1 cellular context compared by ENCODE assay signal in the genomic region with DNA sequence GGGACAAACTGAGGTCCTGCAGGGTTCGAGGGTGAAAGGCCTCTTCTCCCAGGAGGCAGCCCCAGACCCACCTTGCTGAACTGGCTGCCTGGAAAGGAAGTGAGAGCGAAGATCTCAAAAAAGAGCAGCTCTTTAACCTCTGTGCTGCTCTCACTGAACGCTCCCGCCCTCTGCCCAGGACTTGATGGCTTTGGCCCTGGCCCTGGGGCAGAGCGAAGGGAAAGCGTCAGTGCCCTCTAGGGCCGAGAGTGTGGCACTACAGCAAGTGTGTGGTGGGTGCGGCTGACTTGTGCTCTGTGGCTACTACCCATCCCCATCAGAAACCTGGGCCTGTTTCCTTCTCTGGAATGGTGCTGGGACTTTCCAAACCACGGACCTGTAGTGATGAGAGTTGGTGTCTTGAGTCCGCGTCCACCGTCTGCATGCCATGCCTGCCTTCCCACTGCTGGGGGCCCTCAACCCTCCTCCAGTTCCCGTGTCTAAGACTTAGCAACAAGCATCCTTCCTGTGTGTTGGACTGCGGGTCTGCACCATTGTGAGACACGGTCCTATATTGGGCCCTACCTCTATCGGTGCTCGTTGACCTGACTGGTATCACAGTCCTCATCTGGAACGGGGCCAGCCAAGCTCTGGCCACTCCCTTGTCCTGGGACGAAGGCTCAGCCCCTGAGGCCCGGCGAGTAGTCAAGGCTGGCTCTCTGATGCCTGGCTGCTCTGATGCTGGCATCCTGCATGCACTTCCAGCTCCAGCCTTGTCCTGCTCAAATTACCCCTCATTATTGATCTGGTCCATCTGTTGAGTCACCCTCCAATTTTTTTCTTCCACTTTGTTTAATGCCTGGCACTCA.
TF ChIP-seq lines count a peak whose summit lies in the region.

No MANE protein-coding gene starts in this region.

TF ChIP-seq in HepG2, 621 proteins besides CTCF, POLR2A, EP300 and RAD21 (continued from another document):
- TF ChIP-seq, protein P1, sequence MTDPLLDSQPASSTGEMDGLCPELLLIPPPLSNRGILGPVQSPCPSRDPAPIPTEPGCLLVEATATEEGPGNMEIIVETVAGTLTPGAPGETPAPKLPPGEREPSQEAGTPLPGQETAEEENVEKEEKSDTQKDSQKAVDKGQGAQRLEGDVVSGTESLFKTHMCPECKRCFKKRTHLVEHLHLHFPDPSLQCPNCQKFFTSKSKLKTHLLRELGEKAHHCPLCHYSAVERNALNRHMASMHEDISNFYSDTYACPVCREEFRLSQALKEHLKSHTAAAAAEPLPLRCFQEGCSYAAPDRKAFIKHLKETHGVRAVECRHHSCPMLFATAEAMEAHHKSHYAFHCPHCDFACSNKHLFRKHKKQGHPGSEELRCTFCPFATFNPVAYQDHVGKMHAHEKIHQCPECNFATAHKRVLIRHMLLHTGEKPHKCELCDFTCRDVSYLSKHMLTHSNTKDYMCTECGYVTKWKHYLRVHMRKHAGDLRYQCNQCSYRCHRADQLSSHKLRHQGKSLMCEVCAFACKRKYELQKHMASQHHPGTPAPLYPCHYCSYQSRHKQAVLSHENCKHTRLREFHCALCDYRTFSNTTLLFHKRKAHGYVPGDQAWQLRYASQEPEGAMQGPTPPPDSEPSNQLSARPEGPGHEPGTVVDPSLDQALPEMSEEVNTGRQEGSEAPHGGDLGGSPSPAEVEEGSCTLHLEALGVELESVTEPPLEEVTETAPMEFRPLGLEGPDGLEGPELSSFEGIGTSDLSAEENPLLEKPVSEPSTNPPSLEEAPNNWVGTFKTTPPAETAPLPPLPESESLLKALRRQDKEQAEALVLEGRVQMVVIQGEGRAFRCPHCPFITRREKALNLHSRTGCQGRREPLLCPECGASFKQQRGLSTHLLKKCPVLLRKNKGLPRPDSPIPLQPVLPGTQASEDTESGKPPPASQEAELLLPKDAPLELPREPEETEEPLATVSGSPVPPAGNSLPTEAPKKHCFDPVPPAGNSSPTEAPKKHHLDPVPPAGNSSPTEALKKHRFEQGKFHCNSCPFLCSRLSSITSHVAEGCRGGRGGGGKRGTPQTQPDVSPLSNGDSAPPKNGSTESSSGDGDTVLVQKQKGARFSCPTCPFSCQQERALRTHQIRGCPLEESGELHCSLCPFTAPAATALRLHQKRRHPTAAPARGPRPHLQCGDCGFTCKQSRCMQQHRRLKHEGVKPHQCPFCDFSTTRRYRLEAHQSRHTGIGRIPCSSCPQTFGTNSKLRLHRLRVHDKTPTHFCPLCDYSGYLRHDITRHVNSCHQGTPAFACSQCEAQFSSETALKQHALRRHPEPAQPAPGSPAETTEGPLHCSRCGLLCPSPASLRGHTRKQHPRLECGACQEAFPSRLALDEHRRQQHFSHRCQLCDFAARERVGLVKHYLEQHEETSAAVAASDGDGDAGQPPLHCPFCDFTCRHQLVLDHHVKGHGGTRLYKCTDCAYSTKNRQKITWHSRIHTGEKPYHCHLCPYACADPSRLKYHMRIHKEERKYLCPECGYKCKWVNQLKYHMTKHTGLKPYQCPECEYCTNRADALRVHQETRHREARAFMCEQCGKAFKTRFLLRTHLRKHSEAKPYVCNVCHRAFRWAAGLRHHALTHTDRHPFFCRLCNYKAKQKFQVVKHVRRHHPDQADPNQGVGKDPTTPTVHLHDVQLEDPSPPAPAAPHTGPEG (CRISPR knock-in tag; IDR thresholded peaks at IDR 0.05) = no peak
- TF ChIP-seq ZNF12 (CRISPR knock-in tag; IDR thresholded peaks at IDR 0.05) (no peak), YY1 (IDR thresholded peaks at IDR 0.05; ENCODE audit: insufficient read depth, insufficient replicate concordance, low read depth, low read length) (no peak), TOPORS (CRISPR knock-in tag; IDR thresholded peaks at IDR 0.05) (no peak), HOXA7 (CRISPR knock-in tag; IDR thresholded peaks at IDR 0.05) (no peak), XRCC5 (optimal IDR thresholded peaks at IDR 0.05; ENCODE audit: low read length) (peak; percentile 73), ATAD3A (CRISPR knock-in tag; IDR thresholded peaks at IDR 0.05) (no peak), ZNF501 (CRISPR knock-in tag; IDR thresholded peaks at IDR 0.05) (peak; percentile 26; the same call in 1 of the 2 replicates), NR2C2 (CRISPR knock-in tag; IDR thresholded peaks at IDR 0.05; ENCODE audit: borderline replicate concordance) (no peak), ZSCAN12 (CRISPR knock-in tag; IDR thresholded peaks at IDR 0.05) (no peak), BCL6 (CRISPR knock-in tag; IDR thresholded peaks at IDR 0.05) (no peak), ZNF589 (CRISPR knock-in tag; conservative IDR thresholded peaks at IDR 0.05) (no peak), ZNF768 (CRISPR knock-in tag; IDR thresholded peaks at IDR 0.05) (no peak), ZNF3 (CRISPR knock-in tag; IDR thresholded peaks at IDR 0.05) (no peak), ZNF20 (CRISPR knock-in tag; IDR thresholded peaks at IDR 0.05) (no peak), ZBTB38 (CRISPR knock-in tag; IDR thresholded peaks at IDR 0.05) (0 out of 2 replicates have a peak, but pooled peaks have one; percentile 27), ZSCAN9 (CRISPR knock-in tag; IDR thresholded peaks at IDR 0.05; ENCODE audit: borderline replicate concordance) (no peak), ZNF232 (CRISPR knock-in tag; IDR thresholded peaks at IDR 0.05; ENCODE audit: borderline replicate concordance) (no peak), ZNF331 (CRISPR knock-in tag; IDR thresholded peaks at IDR 0.05) (no peak; the same call in 1 of the 2 replicates), ZNF24 (IDR thresholded peaks at IDR 0.05) (no peak), NRL (CRISPR knock-in tag; IDR thresholded peaks at IDR 0.05; ENCODE audit: borderline replicate concordance) (peak; percentile 52; the same call in 1 of the 2 replicates), HDAC6 (IDR thresholded peaks at IDR 0.05; ENCODE audit: low read depth, low read length) (no peak), ZNF556 (CRISPR knock-in tag; IDR thresholded peaks at IDR 0.05; ENCODE audit: borderline replicate concordance) (no peak), ZNF263 (CRISPR knock-in tag; IDR thresholded peaks at IDR 0.05) (no peak), ZNF644 (CRISPR knock-in tag; IDR thresholded peaks at IDR 0.05; ENCODE audit: low read depth) (no peak), NFKBIZ (CRISPR knock-in tag; IDR thresholded peaks at IDR 0.05) (no peak), SP4 (CRISPR knock-in tag; IDR thresholded peaks at IDR 0.05) (no peak)
- TF ChIP-seq, protein P2, sequence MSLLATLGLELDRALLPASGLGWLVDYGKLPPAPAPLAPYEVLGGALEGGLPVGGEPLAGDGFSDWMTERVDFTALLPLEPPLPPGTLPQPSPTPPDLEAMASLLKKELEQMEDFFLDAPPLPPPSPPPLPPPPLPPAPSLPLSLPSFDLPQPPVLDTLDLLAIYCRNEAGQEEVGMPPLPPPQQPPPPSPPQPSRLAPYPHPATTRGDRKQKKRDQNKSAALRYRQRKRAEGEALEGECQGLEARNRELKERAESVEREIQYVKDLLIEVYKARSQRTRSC (CRISPR knock-in tag; IDR thresholded peaks at IDR 0.05; ENCODE audit: low read depth) = no peak
- TF ChIP-seq, protein P3, sequence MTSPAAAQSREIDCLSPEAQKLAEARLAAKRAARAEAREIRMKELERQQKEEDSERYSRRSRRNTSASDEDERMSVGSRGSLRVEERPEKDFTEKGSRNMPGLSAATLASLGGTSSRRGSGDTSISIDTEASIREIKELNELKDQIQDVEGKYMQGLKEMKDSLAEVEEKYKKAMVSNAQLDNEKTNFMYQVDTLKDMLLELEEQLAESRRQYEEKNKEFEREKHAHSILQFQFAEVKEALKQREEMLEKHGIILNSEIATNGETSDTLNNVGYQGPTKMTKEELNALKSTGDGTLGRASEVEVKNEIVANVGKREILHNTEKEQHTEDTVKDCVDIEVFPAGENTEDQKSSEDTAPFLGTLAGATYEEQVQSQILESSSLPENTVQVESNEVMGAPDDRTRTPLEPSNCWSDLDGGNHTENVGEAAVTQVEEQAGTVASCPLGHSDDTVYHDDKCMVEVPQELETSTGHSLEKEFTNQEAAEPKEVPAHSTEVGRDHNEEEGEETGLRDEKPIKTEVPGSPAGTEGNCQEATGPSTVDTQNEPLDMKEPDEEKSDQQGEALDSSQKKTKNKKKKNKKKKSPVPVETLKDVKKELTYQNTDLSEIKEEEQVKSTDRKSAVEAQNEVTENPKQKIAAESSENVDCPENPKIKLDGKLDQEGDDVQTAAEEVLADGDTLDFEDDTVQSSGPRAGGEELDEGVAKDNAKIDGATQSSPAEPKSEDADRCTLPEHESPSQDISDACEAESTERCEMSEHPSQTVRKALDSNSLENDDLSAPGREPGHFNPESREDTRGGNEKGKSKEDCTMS (CRISPR knock-in tag; conservative IDR thresholded peaks at IDR 0.05) = no peak
- TF ChIP-seq, protein P4, sequence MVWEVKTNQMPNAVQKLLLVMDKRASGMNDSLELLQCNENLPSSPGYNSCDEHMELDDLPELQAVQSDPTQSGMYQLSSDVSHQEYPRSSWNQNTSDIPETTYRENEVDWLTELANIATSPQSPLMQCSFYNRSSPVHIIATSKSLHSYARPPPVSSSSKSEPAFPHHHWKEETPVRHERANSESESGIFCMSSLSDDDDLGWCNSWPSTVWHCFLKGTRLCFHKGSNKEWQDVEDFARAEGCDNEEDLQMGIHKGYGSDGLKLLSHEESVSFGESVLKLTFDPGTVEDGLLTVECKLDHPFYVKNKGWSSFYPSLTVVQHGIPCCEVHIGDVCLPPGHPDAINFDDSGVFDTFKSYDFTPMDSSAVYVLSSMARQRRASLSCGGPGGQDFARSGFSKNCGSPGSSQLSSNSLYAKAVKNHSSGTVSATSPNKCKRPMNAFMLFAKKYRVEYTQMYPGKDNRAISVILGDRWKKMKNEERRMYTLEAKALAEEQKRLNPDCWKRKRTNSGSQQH (CRISPR knock-in tag; IDR thresholded peaks at IDR 0.05; ENCODE audit: low read depth) = no peak
- TF ChIP-seq, protein P5, sequence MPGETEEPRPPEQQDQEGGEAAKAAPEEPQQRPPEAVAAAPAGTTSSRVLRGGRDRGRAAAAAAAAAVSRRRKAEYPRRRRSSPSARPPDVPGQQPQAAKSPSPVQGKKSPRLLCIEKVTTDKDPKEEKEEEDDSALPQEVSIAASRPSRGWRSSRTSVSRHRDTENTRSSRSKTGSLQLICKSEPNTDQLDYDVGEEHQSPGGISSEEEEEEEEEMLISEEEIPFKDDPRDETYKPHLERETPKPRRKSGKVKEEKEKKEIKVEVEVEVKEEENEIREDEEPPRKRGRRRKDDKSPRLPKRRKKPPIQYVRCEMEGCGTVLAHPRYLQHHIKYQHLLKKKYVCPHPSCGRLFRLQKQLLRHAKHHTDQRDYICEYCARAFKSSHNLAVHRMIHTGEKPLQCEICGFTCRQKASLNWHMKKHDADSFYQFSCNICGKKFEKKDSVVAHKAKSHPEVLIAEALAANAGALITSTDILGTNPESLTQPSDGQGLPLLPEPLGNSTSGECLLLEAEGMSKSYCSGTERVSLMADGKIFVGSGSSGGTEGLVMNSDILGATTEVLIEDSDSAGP (CRISPR knock-in tag; IDR thresholded peaks at IDR 0.05; ENCODE audit: borderline replicate concordance) = peak; percentile 48; the same call in 1 of the 2 replicates
- TF ChIP-seq, protein P6, sequence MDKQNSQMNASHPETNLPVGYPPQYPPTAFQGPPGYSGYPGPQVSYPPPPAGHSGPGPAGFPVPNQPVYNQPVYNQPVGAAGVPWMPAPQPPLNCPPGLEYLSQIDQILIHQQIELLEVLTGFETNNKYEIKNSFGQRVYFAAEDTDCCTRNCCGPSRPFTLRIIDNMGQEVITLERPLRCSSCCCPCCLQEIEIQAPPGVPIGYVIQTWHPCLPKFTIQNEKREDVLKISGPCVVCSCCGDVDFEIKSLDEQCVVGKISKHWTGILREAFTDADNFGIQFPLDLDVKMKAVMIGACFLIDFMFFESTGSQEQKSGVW (CRISPR knock-in tag; IDR thresholded peaks at IDR 0.05; ENCODE audit: borderline replicate concordance) = no peak
